8 cellular contexts compared by ENCODE assay signal in genomic region chr1:112369389-112370285, GRCh38.
DNase-seq lines count a peak whose midpoint lies in the region; ATAC-seq and TF ChIP-seq lines count a peak whose summit lies in the region.

No MANE protein-coding gene starts in this region.

- TF ChIP-seq CTCF in AG09309 (IDR thresholded peaks at IDR 0.05; ENCODE audit: control insufficient read depth, insufficient read depth, low read depth, low read length, missing control alignments) (peak; percentile 99), cardiac fibroblast (IDR thresholded peaks at IDR 0.05; ENCODE audit: low read depth, low read length) (peak; percentile 99)

- peak; percentile 70 for ATAC-seq in GM18870 (IDR thresholded peaks at IDR 0.05; ENCODE audit: unreplicated experiment)
- ATAC-seq in HG03139 (IDR thresholded peaks at IDR 0.05; ENCODE audit: unreplicated experiment), result peak; percentile 90
- peak; percentile 94 to 97 for ATAC-seq in activated CD4-positive, CD25-positive, alpha-beta regulatory T cell treated with anti-CD3 and anti-CD28 coated beads, Interleukin-2, amount 50 U/mL, for 24 hours

- DNase-seq in AG09309 (ENCODE audit: low read depth) (peak; percentile 32), NCI-H226 (peak; percentile 64), cardiac fibroblast (ENCODE audit: low read depth in 2 of 2) (peak; percentile 86 to 87), kidney tubule cell (ENCODE audit: low spot score) (peak; percentile 82)
- peak; percentile 89 to 92 for DNase-seq in stimulated activated CD4-positive, alpha-beta T cell treated with anti-CD3 and anti-CD28 coated beads, Interleukin-2, amount 100 ng/mL, for 24 hours

- H3K4me3 ChIP-seq in AG09309 (ENCODE audit: control insufficient read depth, low read depth, low read length), result no peak overlapping the region
- no peak overlapping the region for H3K4me3 ChIP-seq in cardiac fibroblast (replicated peaks in 1 of 2; ENCODE audit: low read depth in 2 of 2, low read length in 2 of 2)

Comparison
In these comparisons a context has a peak if more than half of its experiments do, and no peak if none do; other contexts are left out.
1. DNase-seq: peak in every context shown above with its lines; median percentile 90 in stimulated activated CD4-positive, alpha-beta T cell treated with anti-CD3 and anti-CD28 coated beads, Interleukin-2, amount 100 ng/mL, for 24 hours; 86 in cardiac fibroblast; 82 in kidney tubule cell; 64 in NCI-H226; 32 in AG09309.